23 cellular contexts compared by ENCODE assay signal in genomic region chr3:191217331-191217730, GRCh38. TPM values are rescaled to one million over a fixed set of nuclear protein-coding genes. Genes with fewer than 3 reads are reported as not detected.
DNase-seq lines count a peak whose midpoint lies in the region; ATAC-seq and TF ChIP-seq lines count a peak whose summit lies in the region.
"Had no signal": no experiment of that assay in that cellular context is flagged by ENCODE, and none has a peak within 500 bp of the region (broad histone marks: within the 10 kb centered on the region; RNA-seq: fewer than 3 reads in every experiment).

No MANE protein-coding gene starts in this region.

- H3K9me3 Mint-ChIP-seq in chondrocyte (ENCODE audit: low read depth) = peaks cover 3% of the 10 kb centered on the region
- H3K9me3 Mint-ChIP-seq in activated T-helper 17 cell treated with anti-CD3 and anti-CD28 coated beads, Interleukin-2, amount 50 U/mL, for 72 hours = peaks cover 13% of the 10 kb centered on the region
- H3K9me3 Mint-ChIP-seq in MCF 10A (ENCODE audit: unreplicated experiment) = peaks cover 16% of the 10 kb centered on the region

- no peak for ATAC-seq in activated T-helper 17 cell treated with anti-CD3 and anti-CD28 coated beads, Interleukin-2, amount 50 U/mL, for 72 hours (replicated peaks)

- no peak overlapping the region for H2AFZ ChIP-seq in mesenchymal stem cell (ENCODE audit: low read depth, low read length)

- H2BK12ac ChIP-seq in mesenchymal stem cell (ENCODE audit: low read length in 2 of 2) = no peak overlapping the region

- H2AK5ac ChIP-seq in mesenchymal stem cell (ENCODE audit: low read length, severe bottlenecking) = no peak overlapping the region

- H2BK15ac ChIP-seq in mesenchymal stem cell (ENCODE audit: low read depth, poor library complexity, severe bottlenecking) = no peak overlapping the region

- TF ChIP-seq POLR2A in esophagus muscularis mucosa (IDR thresholded peaks at IDR 0.05; ENCODE audit: low read depth) = no peak

- no peaks in the 10 kb centered on the region for H3K79me1 ChIP-seq in mesenchymal stem cell (replicated peaks; ENCODE audit: low read length, poor library complexity, severe bottlenecking)

- H4K8ac ChIP-seq in mesenchymal stem cell (ENCODE audit: low read length) = no peak overlapping the region

- H2BK120ac ChIP-seq in mesenchymal stem cell (ENCODE audit: low read depth, low read length) = no peak overlapping the region

- no peak overlapping the region for H2BK5ac ChIP-seq in mesenchymal stem cell (ENCODE audit: low read depth, low read length, poor library complexity, severe bottlenecking)

- H3K4me3 Mint-ChIP-seq in chondrocyte (ENCODE audit: unreplicated experiment) (no peak overlapping the region), MCF 10A (ENCODE audit: unreplicated experiment) (no peak overlapping the region)
- H3K4me3 Mint-ChIP-seq in activated T-helper 17 cell treated with anti-CD3 and anti-CD28 coated beads, Interleukin-2, amount 50 U/mL, for 72 hours = no peak overlapping the region
- H3K4me3 Mint-ChIP-seq: CD8-positive, alpha-beta memory T cell had no signal

- no peaks in the 10 kb centered on the region for H3K36me3 ChIP-seq in mesenchymal stem cell (ENCODE audit: control insufficient read depth in 1 of 2, insufficient read depth in 2 of 2, low read depth in 1 of 2, low read length in 2 of 2)
- no peaks in the 10 kb centered on the region for H3K36me3 ChIP-seq in esophagus muscularis mucosa

- no peaks in the 10 kb centered on the region for H3K27me3 Mint-ChIP-seq in chondrocyte (ENCODE audit: low read depth)
- peaks cover 5% of the 10 kb centered on the region for H3K27me3 Mint-ChIP-seq in activated T-helper 17 cell treated with anti-CD3 and anti-CD28 coated beads, Interleukin-2, amount 50 U/mL, for 72 hours
- no peaks in the 10 kb centered on the region for H3K27me3 Mint-ChIP-seq in MCF 10A (ENCODE audit: insufficient read depth, unreplicated experiment)
- H3K27me3 Mint-ChIP-seq: CD8-positive, alpha-beta memory T cell had no signal

- no peak overlapping the region for H3K4ac ChIP-seq in mesenchymal stem cell (ENCODE audit: low read depth in 1 of 2, low read length in 2 of 2)

- H3K27ac ChIP-seq in mesenchymal stem cell (ENCODE audit: low read length, poor library complexity, severe bottlenecking) = no peak overlapping the region
- H3K27ac ChIP-seq in esophagus muscularis mucosa (replicated peaks in 1 of 4) = no peak overlapping the region
- H3K27ac ChIP-seq: C4-2B, KMS-11 had no signal

- H3K4me1 Mint-ChIP-seq in chondrocyte (ENCODE audit: low read depth) (peaks cover 15% of the 10 kb centered on the region), MCF 10A (ENCODE audit: insufficient read depth, unreplicated experiment) (no peaks in the 10 kb centered on the region)
- no peaks in the 10 kb centered on the region for H3K4me1 Mint-ChIP-seq in activated T-helper 17 cell treated with anti-CD3 and anti-CD28 coated beads, Interleukin-2, amount 50 U/mL, for 72 hours
- H3K4me1 Mint-ChIP-seq: CD8-positive, alpha-beta memory T cell had no signal

- peak overlapping the region; percentile 31 for H3K9ac ChIP-seq in mesenchymal stem cell (ENCODE audit: low read length)
- H3K9ac ChIP-seq: KMS-11 had no signal

- H4K91ac ChIP-seq in mesenchymal stem cell (ENCODE audit: low read length) = no peak overlapping the region

- DNase-seq in GM03348 (ENCODE audit: low spot score) = peak; percentile 18
- no peak for DNase-seq in chondrocyte (ENCODE audit: low spot score)
- no peak for DNase-seq in mesenchymal stem cell
- DNase-seq in esophagus muscularis mucosa (ENCODE audit: extremely low spot score) = no peak
- DNase-seq in kidney tubule cell (ENCODE audit: low spot score) = no peak
- DNase-seq in MCF 10A (ENCODE audit: unreplicated experiment) = no peak
- DNase-seq: ACHN; CD8-positive, alpha-beta memory T cell; GF-D8; IMR-90; MV-4-11; NCI-H1694; NCI-H2081; NCI-H446; NCI-H526 treated with DMSO at 0.1 percent for 48 hours; OCI-M1; Right ventricle myocardium superior had no signal

- peak overlapping the region; percentile 59 for H3K27ac Mint-ChIP-seq in chondrocyte (ENCODE audit: unreplicated experiment)
- no peak overlapping the region for H3K27ac Mint-ChIP-seq in activated T-helper 17 cell treated with anti-CD3 and anti-CD28 coated beads, Interleukin-2, amount 50 U/mL, for 72 hours
- no peak overlapping the region for H3K27ac Mint-ChIP-seq in MCF 10A (ENCODE audit: low read depth, unreplicated experiment)

- H3K23ac ChIP-seq in mesenchymal stem cell (ENCODE audit: low read length in 2 of 2) = no peak overlapping the region

- H3K14ac ChIP-seq in mesenchymal stem cell (ENCODE audit: low read length in 2 of 2) = no peak overlapping the region

- H3K9me3 ChIP-seq in mesenchymal stem cell (ENCODE audit: control insufficient read depth, low read length) (no peaks in the 10 kb centered on the region), esophagus muscularis mucosa (no peaks in the 10 kb centered on the region)

- POLR2A ChIA-PET in MCF 10A (lab: Yijun Ruan, JAX) = no interaction called here

- H3K36me3 Mint-ChIP-seq in chondrocyte (ENCODE audit: low read depth) (no peaks in the 10 kb centered on the region), MCF 10A (ENCODE audit: insufficient read depth, unreplicated experiment) (peaks cover 6% of the 10 kb centered on the region)
- no peaks in the 10 kb centered on the region for H3K36me3 Mint-ChIP-seq in activated T-helper 17 cell treated with anti-CD3 and anti-CD28 coated beads, Interleukin-2, amount 50 U/mL, for 72 hours (ENCODE audit: low read depth)
- H3K36me3 Mint-ChIP-seq: CD8-positive, alpha-beta memory T cell had no signal

- H3K4me3 ChIP-seq in mesenchymal stem cell (ENCODE audit: insufficient read depth in 1 of 2, low read depth in 1 of 2, low read length in 2 of 2) (peak overlapping the region in 1 of 2 experiments; percentile 32), esophagus muscularis mucosa (no peak overlapping the region)

- intact Hi-C loops in esophagus muscularis mucosa (cut with DNase I) = no loop called here
- intact Hi-C loops in MCF 10A (cut with micrococcal nuclease) = no loop called here

- H3K27me3 ChIP-seq in mesenchymal stem cell (ENCODE audit: control insufficient read depth in 1 of 2, insufficient read depth in 1 of 2, low read length in 2 of 2) (no peaks in the 10 kb centered on the region), esophagus muscularis mucosa (no peaks in the 10 kb centered on the region)

- no peak overlapping the region for H3K18ac ChIP-seq in mesenchymal stem cell (ENCODE audit: low read depth in 1 of 2, low read length in 2 of 2)

- H3K4me2 ChIP-seq in mesenchymal stem cell (ENCODE audit: low read length, poor library complexity, severe bottlenecking) = no peak overlapping the region
- H3K4me2 ChIP-seq: KMS-11 had no signal

- no peaks in the 10 kb centered on the region for H3K4me1 ChIP-seq in mesenchymal stem cell (ENCODE audit: control insufficient read depth, insufficient read depth, low read depth, low read length)
- no peaks in the 10 kb centered on the region for H3K4me1 ChIP-seq in esophagus muscularis mucosa

- no peak for TF ChIP-seq EP300 in esophagus muscularis mucosa (IDR thresholded peaks at IDR 0.05)

- WGBS in mesenchymal stem cell = 75% methylated on average over 1 of the region's 1 CpG
- 73% methylated on average over 1 of the region's 1 CpG for WGBS in esophagus muscularis mucosa

- TF ChIP-seq CTCF in chondrocyte (IDR thresholded peaks at IDR 0.05) (no peak), esophagus muscularis mucosa (IDR thresholded peaks at IDR 0.05) (no peak), MCF 10A (IDR thresholded peaks at IDR 0.05; ENCODE audit: unreplicated experiment) (no peak)

- CTCF ChIA-PET in MCF 10A (lab: Yijun Ruan, JAX) = interaction anchor here (0.6 kb wide), 1 partner anchor 84 kb away, joined by 3 read pairs; no protein-coding TSS in a partner anchor

- BruUV-seq in MCF 10A (replicated peaks; lab: Mats Ljungman, UMichigan) = no TSS peak

RNA-seq across cellular contexts. Expression of gene OSTN, which starts 18.3 kb away (rescaled TPM):
- not detected in 3 replicates for total RNA-seq in chondrocyte
- polyA plus RNA-seq in mesenchymal stem cell (2013, experiment 1 of 2) = not detected
- polyA plus RNA-seq in mesenchymal stem cell (2013, experiment 2 of 2) = not detected
- total RNA-seq in activated T-helper 17 cell treated with anti-CD3 and anti-CD28 coated beads, Interleukin-2, amount 50 U/mL, for 72 hours = not detected
- not detected for total RNA-seq in esophagus muscularis mucosa
- not detected in 2 replicates for total RNA-seq in MCF 10A (2022)
- total RNA-seq: CD8-positive, alpha-beta memory T cell; H4; IMR-90; Right ventricle myocardium superior; RPMI7951; SK-MEL-5 had no signal
- polyA plus RNA-seq: CD8-positive, alpha-beta memory T cell; IMR-90 had no signal
